In the genomic region with DNA sequence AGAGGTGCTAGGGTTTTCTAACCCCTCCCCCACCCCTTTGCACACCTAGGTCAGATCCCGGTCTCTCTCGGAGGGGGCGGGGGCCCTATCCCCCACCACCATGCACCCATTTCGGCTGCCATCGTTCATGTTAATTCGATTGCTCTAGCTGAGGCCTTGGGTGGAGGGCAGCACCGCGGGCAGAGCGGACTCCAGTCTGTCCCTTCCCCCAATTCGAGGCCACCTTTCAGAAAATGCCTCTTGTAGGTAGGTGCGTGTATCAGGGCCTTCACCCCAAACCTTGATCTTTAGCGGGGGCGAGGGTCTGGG, we compare ENCODE assay signal across 10 cellular contexts. TPM values are rescaled to one million over a fixed set of nuclear protein-coding genes. Genes with fewer than 3 reads are reported as not detected.
DNase-seq lines count a peak whose midpoint lies in the region; ATAC-seq and TF ChIP-seq lines count a peak whose summit lies in the region.
"Had no signal": no experiment of that assay in that cellular context is flagged by ENCODE, and none has a peak within 500 bp of the region (broad histone marks: within the 10 kb centered on the region; RNA-seq: fewer than 3 reads in every experiment).

No MANE protein-coding gene starts in this region.

- H2AFZ ChIP-seq in OCI-LY7 (ENCODE audit: low read length) (no peak overlapping the region), osteoblast (ENCODE audit: low read length) (peak overlapping the region; percentile 86)

- H3K4me1 ChIP-seq in OCI-LY7 (ENCODE audit: insufficient read depth, low read length, poor library complexity, severe bottlenecking): peaks cover 55% of the 10 kb centered on the region
- H3K4me1 ChIP-seq in esophagus (ENCODE audit: control insufficient read depth in 2 of 2, insufficient read depth in 2 of 2, low read length in 1 of 2): peaks cover 2 to 18% of the 10 kb centered on the region in 2 donors
- peaks cover 5% of the 10 kb centered on the region for H3K4me1 ChIP-seq in osteoblast (ENCODE audit: insufficient read depth, low read length)
- H3K4me1 ChIP-seq in foreskin keratinocyte: peaks cover 3% of the 10 kb centered on the region

- TF ChIP-seq CTCF in CD14-positive monocyte (IDR thresholded peaks at IDR 0.05) (no peak), OCI-LY7 (conservative IDR thresholded peaks at IDR 0.05; ENCODE audit: low read length) (no peak), osteoblast (IDR thresholded peaks at IDR 0.05; ENCODE audit: extremely low read depth, low read depth, low read length) (no peak), foreskin keratinocyte (conservative IDR thresholded peaks at IDR 0.05) (no peak)

- no TSS peak for BruUV-seq in OCI-LY7 (replicated peaks; lab: Mats Ljungman, UMichigan)

- ATAC-seq in foreskin keratinocyte: no peak
- ATAC-seq in GM18858 (IDR thresholded peaks at IDR 0.05; ENCODE audit: unreplicated experiment): no peak

- peak overlapping the region; percentile 60 to 90 for H3K4me3 Mint-ChIP-seq in CD14-positive monocyte

- peak overlapping the region; percentile 64 for H3K4me2 ChIP-seq in OCI-LY7 (ENCODE audit: low read length)
- H3K4me2 ChIP-seq in osteoblast (ENCODE audit: insufficient read depth, low read length): peak overlapping the region; percentile 94

- no peaks in the 10 kb centered on the region for H3K9me2 ChIP-seq in OCI-LY7 (ENCODE audit: insufficient read depth, low read length)

- peaks cover 27% of the 10 kb centered on the region for H3K4me1 Mint-ChIP-seq in CD14-positive monocyte

- no peaks in the 10 kb centered on the region for H3K27me3 ChIP-seq in esophagus (ENCODE audit: control insufficient read depth in 1 of 2, insufficient read depth in 2 of 2, low read length in 2 of 2)
- peaks cover 15% of the 10 kb centered on the region for H3K27me3 ChIP-seq in osteoblast (ENCODE audit: insufficient read depth, low read length)
- H3K27me3 ChIP-seq in foreskin keratinocyte: no peaks in the 10 kb centered on the region

- H3K79me2 ChIP-seq in OCI-LY7 (ENCODE audit: insufficient read depth, low read depth, low read length) (no peaks in the 10 kb centered on the region), osteoblast (ENCODE audit: insufficient read depth, low read length) (no peaks in the 10 kb centered on the region)

- no peak overlapping the region for H3K27ac Mint-ChIP-seq in CD14-positive monocyte

- peaks cover 11 to 20% (median 17%) of the 10 kb centered on the region in 3 donors for H3K27me3 Mint-ChIP-seq in CD14-positive monocyte (ENCODE audit: low read depth in 3 of 3)

- H3K4me3 ChIP-seq in OCI-LY7 (ENCODE audit: low read depth, low read length, poor library complexity, severe bottlenecking) (no peak overlapping the region), esophagus (ENCODE audit: low read depth in 1 of 2, low read length in 2 of 2) (peak overlapping the region; percentile 36 to 40), osteoblast (ENCODE audit: insufficient read depth, low read length) (peak overlapping the region; percentile 75)

- CTCF ChIA-PET in OCI-LY7 (lab: Charles Lee; ENCODE audit: unreplicated experiment): interaction anchor here (0.5 to 0.6 kb wide), 2 partner anchors 19 to 124 kb away, joined by 3 read pairs; partner anchors contain the start of gene ADAM15

- H3K27ac ChIP-seq in OCI-LY7 (ENCODE audit: low read depth, low read length, poor library complexity, severe bottlenecking) (no peak overlapping the region), esophagus (ENCODE audit: low read depth in 2 of 2, low read length in 1 of 2) (peak overlapping the region; percentile 87 to 94), osteoblast (ENCODE audit: low read depth, low read length) (no peak overlapping the region), foreskin keratinocyte (no peak overlapping the region)

- DNase-seq in CD14-positive monocyte (ENCODE audit: low spot score) (no peak), OCI-LY7 (ENCODE audit: low spot score) (no peak), osteoblast (ENCODE audit: insufficient read length, low spot score, missing footprints) (no peak), EL (no peak), NCI-H510A treated with DMSO at 0.1 percent for 48 hours (lab: John Stamatoyannopoulos, UW) (no peak), foreskin keratinocyte (no peak)

- 30 to 31% methylated on average over 12 to 13 of the region's 13 CpGs for WGBS in esophagus, 2 donors

- no peaks in the 10 kb centered on the region for H4K20me1 ChIP-seq in OCI-LY7 (ENCODE audit: insufficient read depth, low read length)
- H4K20me1 ChIP-seq in osteoblast (ENCODE audit: insufficient read depth, low read length): no peaks in the 10 kb centered on the region

- H3K9me3 ChIP-seq in OCI-LY7 (ENCODE audit: low read length) (no peaks in the 10 kb centered on the region), esophagus (ENCODE audit: control insufficient read depth in 2 of 2, insufficient read depth in 1 of 2, low read depth in 1 of 2, low read length in 1 of 2) (no peaks in the 10 kb centered on the region), osteoblast (ENCODE audit: low read depth, low read length) (no peaks in the 10 kb centered on the region)
- H3K9me3 ChIP-seq: mucosa of descending colon had no signal

- peaks cover 34 to 36% of the 10 kb centered on the region in 2 donors for H3K36me3 Mint-ChIP-seq in CD14-positive monocyte

- POLR2A ChIA-PET in OCI-LY7 (lab: Charles Lee): interaction anchor here (0.6 kb wide), 1 partner anchor 535 kb away, joined by 3 read pairs; no protein-coding TSS in a partner anchor

- intact Hi-C loops in CD14-positive monocyte (cut with micrococcal nuclease) (no loop called here), OCI-LY7 (cut with micrococcal nuclease; ENCODE audit: unreplicated experiment) (no loop called here)

- peaks cover 17% of the 10 kb centered on the region; the same call in 1 of the 2 replicates for H3K36me3 ChIP-seq in OCI-LY7 (ENCODE audit: insufficient read depth, low read length)
- H3K36me3 ChIP-seq in esophagus (ENCODE audit: control insufficient read depth in 2 of 2, insufficient read depth in 2 of 2, low read length in 1 of 2): peaks cover 2 to 18% of the 10 kb centered on the region in 2 donors
- no peaks in the 10 kb centered on the region for H3K36me3 ChIP-seq in osteoblast (ENCODE audit: insufficient read depth, low read length)

- peaks cover 0 to 2% (median 0%) of the 10 kb centered on the region in 7 donors for H3K9me3 Mint-ChIP-seq in CD14-positive monocyte

RNA-seq across cellular contexts. Expression of gene EFNA4, which starts 6.8 kb away (rescaled TPM):
- 1 to 10 TPM; 2.3 to 4.1 TPM for polyA plus RNA-seq in CD14-positive monocyte
- 10.5 and 11.5 TPM in 2 replicates for total RNA-seq in OCI-LY7 (2014; rRNA removed; shearing (Covaris generic))
- 9.0 and 10.1 TPM in 2 replicates for total RNA-seq in OCI-LY7 (2022)
- polyA plus RNA-seq in esophagus: 10 to 100 TPM; 14.7 to 16.2 TPM
- 3.5 and 3.6 TPM in 2 replicates for total RNA-seq in osteoblast
- 10.0 and 10.9 TPM in 2 replicates for total RNA-seq in foreskin keratinocyte
- 16.8 and 17.7 TPM in 2 replicates for polyA plus RNA-seq in foreskin keratinocyte

RNA-seq across cellular contexts. Expression of gene EFNA3, which starts 8.3 kb away (rescaled TPM):
- polyA plus RNA-seq in CD14-positive monocyte (under 1 TPM; 0.45 to 0.92 TPM), esophagus (10 to 100 TPM; 16.3 to 21.7 TPM), foreskin keratinocyte (4.3 and 5.0 TPM in 2 replicates)
- 5.7 and 6.7 TPM in 2 replicates for total RNA-seq in OCI-LY7 (2014; rRNA removed; shearing (Covaris generic))
- total RNA-seq in OCI-LY7 (2022) (4.8 and 10.8 TPM in 2 replicates), osteoblast (1.4 and 2.1 TPM in 2 replicates), foreskin keratinocyte (4.1 and 4.2 TPM in 2 replicates)

RNA-seq across cellular contexts. Expression of gene ADAM15, which starts 19.2 kb away (rescaled TPM):
- 10 to 100 TPM; 44.5 to 74.3 TPM for polyA plus RNA-seq in CD14-positive monocyte
- 14.2 and 19.7 TPM in 2 replicates for total RNA-seq in OCI-LY7 (2014; rRNA removed; shearing (Covaris generic))
- total RNA-seq in OCI-LY7 (2022): 50.4 and 56.1 TPM in 2 replicates
- 100 to 1,000 TPM; 122 to 222 TPM for polyA plus RNA-seq in esophagus
- 89.0 and 101 TPM in 2 replicates for total RNA-seq in osteoblast
- total RNA-seq in foreskin keratinocyte: 214 and 242 TPM in 2 replicates
- polyA plus RNA-seq in foreskin keratinocyte: 201 and 244 TPM in 2 replicates

RNA-seq across cellular contexts. Expression of gene DCST1, which starts 36.7 kb away (rescaled TPM):
- polyA plus RNA-seq in CD14-positive monocyte (not detected), esophagus (under 1 TPM; 0.14 to 0.29 TPM), foreskin keratinocyte (not detected in 2 replicates)
- not detected in 2 replicates for total RNA-seq in OCI-LY7 (2014; rRNA removed; shearing (Covaris generic))
- total RNA-seq in OCI-LY7 (2022) (not detected in 2 replicates), osteoblast (not detected in 2 replicates), foreskin keratinocyte (not detected in 2 replicates)
- polyA plus RNA-seq: thymus had no signal

RNA-seq across cellular contexts. Expression of gene DCST2, which starts 36.8 kb away (rescaled TPM):
- polyA plus RNA-seq in CD14-positive monocyte (not detected), esophagus (10 to 100 TPM in 1 of 2 donors, 1 to 10 TPM in 1; 1.7 to 10.1 TPM), foreskin keratinocyte (0.11 and 0.12 TPM in 2 replicates)
- 0.85 and 1.7 TPM in 2 replicates for total RNA-seq in OCI-LY7 (2014; rRNA removed; shearing (Covaris generic))
- total RNA-seq in OCI-LY7 (2022) (2.0 and 3.9 TPM in 2 replicates), osteoblast (not detected in 2 replicates), foreskin keratinocyte (0.07 and 0.27 TPM in 2 replicates)

Comparison
In these comparisons a context has a peak if more than half of its experiments do, and no peak if none do; other contexts are left out.
1. H3K27ac ChIP-seq: peak in esophagus (2 of 2); none in OCI-LY7 (single experiment), osteoblast (single experiment) and foreskin keratinocyte (single experiment).